ENCODE assay signal across 9 cellular contexts in the genomic region with DNA sequence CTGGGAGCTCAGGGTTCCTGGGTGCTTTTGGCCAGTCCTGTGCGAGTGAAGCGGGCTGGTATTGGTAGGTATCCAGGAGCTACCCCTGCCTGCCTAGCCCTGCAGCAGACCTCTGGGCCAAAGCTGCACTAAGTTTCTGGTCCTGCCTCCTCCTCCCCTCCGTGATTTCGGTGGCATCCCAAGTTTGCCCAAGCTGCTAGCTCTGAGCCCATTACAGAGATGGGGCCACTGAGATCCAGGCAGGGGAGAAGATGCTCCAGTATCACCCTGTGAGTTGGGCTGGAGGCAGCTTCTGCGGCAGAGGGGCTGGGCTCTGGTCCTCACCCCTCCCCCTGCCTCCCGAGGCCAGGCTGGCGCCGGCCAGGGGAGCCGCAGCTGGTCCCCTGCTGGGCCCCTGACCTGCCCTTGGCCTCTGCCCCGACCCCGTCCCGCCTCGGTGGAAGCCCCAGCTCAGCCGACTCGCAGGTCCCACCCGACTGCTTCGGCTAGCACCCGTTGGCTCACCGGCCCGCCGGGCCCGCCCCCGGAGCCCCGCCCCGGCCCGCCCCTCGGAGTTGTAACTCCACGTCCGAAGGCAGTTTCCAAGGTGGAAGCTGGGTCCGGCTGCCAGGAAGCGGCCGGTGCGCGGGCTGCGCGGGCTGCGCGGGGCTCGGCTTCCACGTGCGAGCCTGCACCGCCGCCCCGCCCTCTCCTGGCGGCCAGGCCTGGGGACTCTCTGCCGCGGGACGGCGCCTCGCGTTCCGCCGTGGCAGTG. TPM values are rescaled to one million over a fixed set of nuclear protein-coding genes. Genes with fewer than 3 reads are reported as not detected.
DNase-seq lines count a peak whose midpoint lies in the region; ATAC-seq, FAIRE-seq and TF ChIP-seq lines count a peak whose summit lies in the region.
"Had no signal": no experiment of that assay in that cellular context is flagged by ENCODE, and none has a peak within 500 bp of the region (broad histone marks: within the 10 kb centered on the region; RNA-seq: fewer than 3 reads in every experiment).

A gene with protein sequence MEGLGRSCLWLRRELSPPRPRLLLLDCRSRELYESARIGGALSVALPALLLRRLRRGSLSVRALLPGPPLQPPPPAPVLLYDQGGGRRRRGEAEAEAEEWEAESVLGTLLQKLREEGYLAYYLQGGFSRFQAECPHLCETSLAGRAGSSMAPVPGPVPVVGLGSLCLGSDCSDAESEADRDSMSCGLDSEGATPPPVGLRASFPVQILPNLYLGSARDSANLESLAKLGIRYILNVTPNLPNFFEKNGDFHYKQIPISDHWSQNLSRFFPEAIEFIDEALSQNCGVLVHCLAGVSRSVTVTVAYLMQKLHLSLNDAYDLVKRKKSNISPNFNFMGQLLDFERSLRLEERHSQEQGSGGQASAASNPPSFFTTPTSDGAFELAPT (plus strand): TSS at position 584 of the 754 bp plus-strand sequence. CDS start 751 bp downstream, outside the sequence.

- H3K27ac ChIP-seq in BLaER1 treated with 17β-estradiol and CSF1 and Interleukin-3, amounts not matched to agents 10 nM and 100 nM = no peak within 1 kb of the TSS
- no peak within 1 kb of the TSS for H3K27ac ChIP-seq in K562 (ENCODE audit: extremely low read depth, low read depth, low read length)

- CTCF ChIA-PET in HEK293T (lab: Yijun Ruan, JAX) = interaction anchor here (0.6 to 1.4 kb wide), 6 partner anchors 11 to 108 kb away, joined by 3 to 5 read pairs (median 4); no protein-coding TSS in a partner anchor
- CTCF ChIA-PET in K562 (lab: Yijun Ruan, JAX; ENCODE audit: low intra/inter-chr PET ratio) = interaction anchor here (0.6 to 0.7 kb wide), 2 partner anchors 37 to 100 kb away, joined by 3 to 4 read pairs; no protein-coding TSS in a partner anchor

- peak; percentile 67 for ATAC-seq in K562
- peak; percentile 23 for ATAC-seq in memory B cell (ENCODE audit: low read depth)
- no peak for ATAC-seq in GM19452 (IDR thresholded peaks at IDR 0.05; ENCODE audit: unreplicated experiment)

- no peak for TF ChIP-seq POLR2A in K562 (conservative IDR thresholded peaks at IDR 0.05)

- WGBS in K562 (ENCODE audit: insufficient coverage, low coverage, missing lambda C conversion rate) = 40% methylated on average over 1 of the region's 53 CpGs

- POLR2A ChIA-PET in HEK293T (lab: Yijun Ruan, JAX) = interaction anchor here (2.0 kb wide), 1 partner anchor 47 kb away, joined by 7 read pairs; a partner anchor contains a TSS
- POLR2A ChIA-PET in K562 (lab: Yijun Ruan, JAX) = interaction anchor here (0.6 kb wide), 2 partner anchors 97 to 894 kb away, joined by 4 read pairs; no protein-coding TSS in a partner anchor

- no peaks in the 10 kb centered on the region for H3K9me3 Mint-ChIP-seq in memory B cell
- H3K9me3 Mint-ChIP-seq: T-helper 1 cell treated with Interleukin-12 subunit alpha and Interleukin-12 subunit beta and Interleukin-4 antibody, amounts not matched to agents 30 μg/mL and 1 μg/mL, for 36 hours had no signal

- in situ Hi-C loops in K562 (cut with MboI) = no loop called here

- H4K20me1 ChIP-seq in BLaER1 treated with 17β-estradiol and CSF1 and Interleukin-3, amounts not matched to agents 10 nM and 100 nM = peaks cover 0 to 25% (median 0%) of the 10 kb centered on the region in 11 experiments; a peak in 8 of 22 replicates
- no peaks in the 10 kb centered on the region for H4K20me1 ChIP-seq in K562 (replicated peaks; ENCODE audit: control insufficient read depth, insufficient read depth, low read length)

- peaks cover 8% of the 10 kb centered on the region for H3K4me1 Mint-ChIP-seq in memory B cell

- DNase-seq in HEK293T (ENCODE audit: extremely low spot score) = peak; percentile 69
- peak; percentile 75 to 83 (median 79) for DNase-seq in K562 (ENCODE audit: extremely low read depth in 1 of 4, low spot score in 3 of 4)
- no peak for DNase-seq in memory B cell (ENCODE audit: low spot score in 2 of 2)
- no peak for DNase-seq in NCI-H1694 treated with DMSO at 0.1 percent for 48 hours (lab: John Stamatoyannopoulos, UW)
- DNase-seq in superior temporal gyrus (ENCODE audit: extremely low spot score) = no peak
- no peak for DNase-seq in stimulated activated CD4-positive, alpha-beta T cell treated with anti-CD3 and anti-CD28 coated beads, Interleukin-1b, Interleukin-23, amount 100 ng/mL, for 48 hours

- BruUV-seq in K562 (replicated peaks; lab: Mats Ljungman, UMichigan) = no TSS peak

- intact Hi-C loops in K562 (cut with micrococcal nuclease) = loop anchor here (5.0 kb wide), 3 partner anchors 34 to 109 kb away; no protein-coding TSS in a partner anchor

- peak within 1 kb of the TSS; percentile 14 to 64 (median 39); a peak in 15 of 22 replicates for H3K4me2 ChIP-seq in BLaER1 treated with 17β-estradiol and CSF1 and Interleukin-3, amounts not matched to agents 10 nM and 100 nM
- H3K4me2 ChIP-seq in K562 (ENCODE audit: insufficient read depth, low read length) = peak within 1 kb of the TSS; percentile 21; the same call in 1 of the 2 replicates

- no peak for TF ChIP-seq EP300 in K562 (IDR thresholded peaks at IDR 0.05; ENCODE audit: low read length)

- no peaks in the 10 kb centered on the region for H3K9me1 ChIP-seq in K562 (ENCODE audit: control insufficient read depth, insufficient read depth, low read length)

- no peak for TF ChIP-seq CTCF in K562 (IDR thresholded peaks at IDR 0.05 in 2 of 3, conservative IDR thresholded peaks at IDR 0.05 in 1 of 3; ENCODE audit: insufficient read depth in 2 of 3, low read depth in 1 of 3, low read length in 3 of 3)

- FAIRE-seq in K562 (lab: Jason Lieb, UNC) = no peak

- TF ChIP-seq RAD21 in K562 (CRISPR knock-in tag; conservative IDR thresholded peaks at IDR 0.05 in 1 of 2, IDR thresholded peaks at IDR 0.05 in 1 of 2) = no peak

- peaks cover 2 to 21% (median 15%) of the 10 kb centered on the region in 10 experiments; a peak in 18 of 20 replicates for H3K4me1 ChIP-seq in BLaER1 treated with 17β-estradiol and CSF1 and Interleukin-3, amounts not matched to agents 10 nM and 100 nM
- peaks cover 5 to 74% of the 10 kb centered on the region in 2 experiments; a peak in 3 of 5 replicates for H3K4me1 ChIP-seq in K562 (replicated peaks in 1 of 2; ENCODE audit: control insufficient read depth in 2 of 2, insufficient read depth in 2 of 2, low read length in 2 of 2)

- no peaks in the 10 kb centered on the region for H3K36me3 Mint-ChIP-seq in memory B cell

- peaks cover 6 to 52% (median 34%) of the 10 kb centered on the region in 11 experiments; a peak in 14 of 22 replicates for H3K9me3 ChIP-seq in BLaER1 treated with 17β-estradiol and CSF1 and Interleukin-3, amounts not matched to agents 10 nM and 100 nM (replicated peaks in 1 of 11)
- H3K9me3 ChIP-seq in K562 (replicated peaks; ENCODE audit: control insufficient read depth, insufficient read depth, low read depth, low read length) = no peaks in the 10 kb centered on the region

- no peak within 1 kb of the TSS for H3K27ac Mint-ChIP-seq in memory B cell
- H3K27ac Mint-ChIP-seq: T-helper 1 cell treated with Interleukin-12 subunit alpha and Interleukin-12 subunit beta and Interleukin-4 antibody, amounts not matched to agents 30 μg/mL and 1 μg/mL, for 36 hours had no signal

- H3K27me3 ChIP-seq in BLaER1 treated with 17β-estradiol and CSF1 and Interleukin-3, amounts not matched to agents 10 nM and 100 nM = peaks cover 64 to 79% (median 67%) of the 10 kb centered on the region in 11 experiments
- H3K27me3 ChIP-seq in K562 (ENCODE audit: control insufficient read depth in 2 of 2, insufficient read depth in 2 of 2, low read length in 2 of 2) = no peaks in the 10 kb centered on the region; a peak in 1 of 5 replicates

- no peak within 1 kb of the TSS for H3K9ac ChIP-seq in BLaER1 treated with 17β-estradiol and CSF1 and Interleukin-3, amounts not matched to agents 10 nM and 100 nM
- peak within 1 kb of the TSS in 1 of 2 experiments; percentile 83; a peak in 2 of 4 replicates for H3K9ac ChIP-seq in K562 (ENCODE audit: insufficient read depth in 1 of 2, low read depth in 2 of 2, low read length in 2 of 2)

- H3K4me3 ChIP-seq in BLaER1 treated with 17β-estradiol and CSF1 and Interleukin-3, amounts not matched to agents 10 nM and 100 nM = peak within 1 kb of the TSS in 1 of 10 experiments; percentile 38; a peak in 3 of 20 replicates
- peak within 1 kb of the TSS; percentile 29 for H3K4me3 ChIP-seq in K562

- H3K79me2 ChIP-seq in K562 (ENCODE audit: control insufficient read depth, insufficient read depth, low read length) = no peaks in the 10 kb centered on the region

- H2AFZ ChIP-seq in K562 (ENCODE audit: low read depth, low read length) = peak within 1 kb of the TSS; percentile 40; the same call in 1 of the 2 replicates

- H3K27me3 Mint-ChIP-seq in memory B cell = peaks cover 15% of the 10 kb centered on the region

- peak within 1 kb of the TSS; percentile 53 for H3K4me3 Mint-ChIP-seq in memory B cell
- H3K4me3 Mint-ChIP-seq: T-helper 1 cell treated with Interleukin-12 subunit alpha and Interleukin-12 subunit beta and Interleukin-4 antibody, amounts not matched to agents 30 μg/mL and 1 μg/mL, for 36 hours had no signal

- H3K36me3 ChIP-seq in BLaER1 treated with 17β-estradiol and CSF1 and Interleukin-3, amounts not matched to agents 10 nM and 100 nM = no peaks in the 10 kb centered on the region
- H3K36me3 ChIP-seq in K562 (ENCODE audit: control insufficient read depth, insufficient read depth, low read length) = no peaks in the 10 kb centered on the region

TF ChIP-seq in HEK293T, 16 proteins besides CTCF, POLR2A, EP300 and RAD21 (continues in another document):
- TF ChIP-seq ELF4 (IDR thresholded peaks at IDR 0.05) (no peak), CTBP1 (IDR thresholded peaks at IDR 0.05; ENCODE audit: borderline replicate concordance) (no peak)

TF ChIP-seq in K562, 482 proteins besides CTCF, POLR2A, EP300 and RAD21 (continues in another document):
- TF ChIP-seq XRCC4 (IDR thresholded peaks at IDR 0.05; ENCODE audit: extremely low read depth, insufficient read depth, insufficient read length) (no peak), ZNF174 (CRISPR knock-in tag; IDR thresholded peaks at IDR 0.05) (no peak)

RNA-seq across cellular contexts. Expression of the gene that starts here (rescaled TPM):
- total RNA-seq in K562 (2011; cell fraction: chromatin; rRNA removed; ENCODE audit: low replicate concordance) = 2.3 and 6.4 TPM in 2 replicates
- 6.8 and 7.3 TPM in 2 replicates for total RNA-seq in K562 (2011; cell fraction: nucleolus; rRNA removed)
- 3.4 and 3.9 TPM in 2 replicates for total RNA-seq in K562 (2011; cell fraction: nucleoplasm; rRNA removed)
- total RNA-seq in K562 (2014; rRNA removed) (10.6 and 17.8 TPM in 2 replicates), K562 (2014; rRNA removed; fragmentation: Illumina TruSeq; extraction: Trizol) (2.5 and 3.2 TPM in 2 replicates), K562 (2015; rRNA removed; fragmentation: Illumina TruSeq; extraction: Trizol) (4.6 and 5.2 TPM in 2 replicates), K562 (2021) (13.0 and 14.1 TPM in 2 replicates)
- polyA plus RNA-seq in K562 (2011; rRNA removed) (8.8 and 20.5 TPM in 2 replicates), K562 (2014; fragmentation: Illumina TruSeq; extraction: Trizol) (5.5 and 7.1 TPM in 2 replicates), K562 (2014; fragmentation: Nextera tagmentation; extraction: Ambion mirVana) (under 1 TPM; 0.11 to 0.31 TPM), K562 (2014; rRNA removed) (8.4 and 9.2 TPM in 2 replicates)
- polyA plus RNA-seq in K562 (2011; cell fraction: cytosol; rRNA removed) = 22.4 and 26.1 TPM in 2 replicates
- polyA plus RNA-seq in K562 (2011; cell fraction: nucleus; rRNA removed) = 11.9 and 18.7 TPM in 2 replicates
- polyA plus RNA-seq in K562 (2012) = 7.4 and 10.8 TPM in 2 replicates
- 5.2 and 5.5 TPM in 2 replicates for polyA minus RNA-seq in K562 (2011; rRNA and poly(A)+ RNA removed)
- 7.3 and 20.2 TPM in 2 replicates for polyA minus RNA-seq in K562 (2011; cell fraction: cytosol; rRNA and poly(A)+ RNA removed)
- 2.7 and 6.7 TPM in 2 replicates for polyA minus RNA-seq in K562 (2011; cell fraction: nucleus; rRNA and poly(A)+ RNA removed)

Comparison
In these comparisons a context has a peak if more than half of its experiments do, and no peak if none do; other contexts are left out.
1. DNase-seq: peak in HEK293T (single experiment) and K562 (4 of 4); none in memory B cell (0 of 2), NCI-H1694 treated with DMSO at 0.1 percent for 48 hours (single experiment), superior temporal gyrus (single experiment) and stimulated activated CD4-positive, alpha-beta T cell treated with anti-CD3 and anti-CD28 coated beads, Interleukin-1b, Interleukin-23, amount 100 ng/mL, for 48 hours (single experiment).